30 cellular contexts compared by ENCODE assay signal in genomic region chr2:29895296-29895695, GRCh38. TPM values are rescaled to one million over a fixed set of nuclear protein-coding genes. Genes with fewer than 3 reads are reported as not detected.
"Had no signal": no experiment of that assay in that cellular context is flagged by ENCODE, and none has a peak within 500 bp of the region (broad histone marks: within the 10 kb centered on the region; RNA-seq: fewer than 3 reads in every experiment).

No MANE protein-coding gene starts in this region.

- H3K4me1 Mint-ChIP-seq: activated B cell treated with CpG ODN at 0.5 μM for 24 hours; naive thymus-derived CD4-positive, alpha-beta T cell; stimulated activated memory B cell treated with anti-CD40 and anti-IgM and Interleukin-4, amounts not matched to agents 10 μg/mL and 1 μg/mL and 100 μg/mL, for 72 hours had no signal

- H3K27me3 ChIP-seq: pancreas, right atrium auricular region, tibial artery, upper lobe of right lung had no signal

- H3K4me2 ChIP-seq: smooth muscle cell had no signal

- H3K4me3 Mint-ChIP-seq: activated B cell treated with CpG ODN at 0.5 μM for 24 hours; activated naive CD8-positive, alpha-beta T cell; dendritic cell treated with granulocyte-macrophage colony-stimulating factor and Interleukin-4, amounts not matched to agents 40 ng/mL and 50 ng/mL, for 4 days; endodermal cell; naive thymus-derived CD4-positive, alpha-beta T cell; stimulated activated memory B cell treated with anti-CD40 and anti-IgM and Interleukin-4, amounts not matched to agents 10 μg/mL and 1 μg/mL and 100 μg/mL, for 72 hours; T-helper 1 cell treated with Interleukin-12 subunit alpha and Interleukin-12 subunit beta and Interleukin-4 antibody, amounts not matched to agents 30 μg/mL and 1 μg/mL, for 36 hours had no signal

- H3K9me3 ChIP-seq: pancreas, right atrium auricular region, stomach, tibial artery, upper lobe of right lung had no signal

- H3K36me3 ChIP-seq: pancreas, right atrium auricular region, stomach, tibial artery, upper lobe of right lung had no signal

- DNase-seq: activated B cell treated with CpG ODN at 0.5 μM for 24 hours; activated CD8-positive, alpha-beta memory T cell treated with anti-CD3 and anti-CD28 coated beads for 24 hours; activated effector memory CD4-positive, alpha-beta T cell treated with Interleukin-2 at 50 U/mL for 16 hours; activated naive CD4-positive, alpha-beta T cell treated with Interleukin-2 at 50 U/mL for 16 hours; anterior cingulate cortex; caudate nucleus; endodermal cell; foreskin fibroblast; left cardiac atrium; left ventricle myocardium superior; naive thymus-derived CD4-positive, alpha-beta T cell; pancreas; stimulated activated CD4-positive, alpha-beta T cell treated with anti-CD3 and anti-CD28 coated beads, Interleukin-1b, Interleukin-23, amount 100 ng/mL, for 48 hours; stimulated activated CD4-positive, alpha-beta T cell treated with anti-CD3 and anti-CD28 coated beads, Interleukin-4, amount 100 ng/mL, for 4 hours; stimulated activated CD8-positive, alpha-beta memory T cell treated with anti-CD3 and anti-CD28 coated beads, Interleukin-4, amount 100 ng/mL, for 48 hours; stomach; SW 1271; T-helper 9 cell; tibial artery; upper lobe of right lung had no signal

- H3K27ac Mint-ChIP-seq: activated B cell treated with CpG ODN at 0.5 μM for 24 hours; activated naive CD8-positive, alpha-beta T cell; dendritic cell treated with granulocyte-macrophage colony-stimulating factor and Interleukin-4, amounts not matched to agents 40 ng/mL and 50 ng/mL, for 4 days; endodermal cell; naive thymus-derived CD4-positive, alpha-beta T cell; stimulated activated memory B cell treated with anti-CD40 and anti-IgM and Interleukin-4, amounts not matched to agents 10 μg/mL and 1 μg/mL and 100 μg/mL, for 72 hours; T-helper 1 cell treated with Interleukin-12 subunit alpha and Interleukin-12 subunit beta and Interleukin-4 antibody, amounts not matched to agents 30 μg/mL and 1 μg/mL, for 36 hours had no signal

- H3K9me3 Mint-ChIP-seq: activated B cell treated with CpG ODN at 0.5 μM for 24 hours; dendritic cell treated with granulocyte-macrophage colony-stimulating factor and Interleukin-4, amounts not matched to agents 40 ng/mL and 50 ng/mL, for 4 days; endodermal cell; stimulated activated memory B cell treated with anti-CD40 and anti-IgM and Interleukin-4, amounts not matched to agents 10 μg/mL and 1 μg/mL and 100 μg/mL, for 72 hours; T-helper 1 cell treated with Interleukin-12 subunit alpha and Interleukin-12 subunit beta and Interleukin-4 antibody, amounts not matched to agents 30 μg/mL and 1 μg/mL, for 36 hours had no signal

- H3K4me1 ChIP-seq: pancreas, right atrium auricular region, stomach, tibial artery, upper lobe of right lung had no signal

- ATAC-seq: esophagus mucosa; left cardiac atrium; left ventricle myocardium superior; naive thymus-derived CD4-positive, alpha-beta T cell; pancreas; stimulated activated memory B cell treated with anti-CD40 and anti-IgM and Interleukin-4, amounts not matched to agents 10 μg/mL and 1 μg/mL and 100 μg/mL, for 72 hours; upper lobe of right lung had no signal

- H3K4me3 ChIP-seq: pancreas, right atrium auricular region, smooth muscle cell, stomach, tibial artery, upper lobe of right lung had no signal

- H3K27ac ChIP-seq: pancreas, right atrium auricular region, stomach, tibial artery, upper lobe of right lung had no signal

- H3K36me3 Mint-ChIP-seq: activated naive CD8-positive, alpha-beta T cell; stimulated activated memory B cell treated with anti-CD40 and anti-IgM and Interleukin-4, amounts not matched to agents 10 μg/mL and 1 μg/mL and 100 μg/mL, for 72 hours had no signal

RNA-seq across cellular contexts. Expression of gene ALK, which starts 26.1 kb away (rescaled TPM):
- total RNA-seq: activated B cell treated with CpG ODN at 0.5 μM for 24 hours; left ventricle myocardium superior; lung microvascular endothelial cell; naive thymus-derived CD4-positive, alpha-beta T cell; pulmonary artery endothelial cell; upper lobe of right lung had no signal
- polyA plus RNA-seq: keratinocyte had no signal
